24 cellular contexts compared by ENCODE assay signal in genomic region chr5:177359860-177360259, GRCh38. TPM values are rescaled to one million over a fixed set of nuclear protein-coding genes. Genes with fewer than 3 reads are reported as not detected.
DNase-seq lines count a peak whose midpoint lies in the region; ATAC-seq and TF ChIP-seq lines count a peak whose summit lies in the region.
"Had no signal": no experiment of that assay in that cellular context is flagged by ENCODE, and none has a peak within 500 bp of the region (broad histone marks: within the 10 kb centered on the region; RNA-seq: fewer than 3 reads in every experiment).

No MANE protein-coding gene starts in this region.

- in situ Hi-C loops in IMR-90 (cut with MboI; ENCODE audit: low sequenced_read_pairs) = no loop called here

- no peaks in the 10 kb centered on the region for H3K27me3 Mint-ChIP-seq in T-helper 2 cell treated with Interferon-gamma antibody and Interleukin-4, amounts not matched to agents 5 μg/mL and 100 μg/mL, for 36 hours (ENCODE audit: low read depth)
- H3K27me3 Mint-ChIP-seq in activated T-helper 2 cell treated with anti-CD3 and anti-CD28 coated beads, Interferon-gamma antibody, Interleukin-2, Interleukin-4, amounts not matched to agents 10 μg/mL and 5 μg/mL and 100 μg/mL, durations not matched to agents 14 hours and 24 hours and 36 hours (ENCODE audit: low read depth) = no peaks in the 10 kb centered on the region
- no peaks in the 10 kb centered on the region for H3K27me3 Mint-ChIP-seq in naive thymus-derived CD8-positive, alpha-beta T cell

- no CpG with 5 or more reads among the region's 3 CpGs for WGBS in IMR-90 (ENCODE audit: extremely low coverage in 2 of 2, insufficient read length in 1 of 2), 2 experiments

- dilution Hi-C loops in IMR-90 (cut with HindIII; ENCODE audit: low sequenced_read_pairs, unreplicated experiment) = no loop called here

- H4K20me1 ChIP-seq in IMR-90 (ENCODE audit: insufficient read depth, low read length) = no peaks in the 10 kb centered on the region

- no peak overlapping the region for H2BK20ac ChIP-seq in IMR-90 (ENCODE audit: low read depth, low read length)

- no peak overlapping the region for H2BK120ac ChIP-seq in IMR-90 (ENCODE audit: low read depth, low read length)

- H3K9me1 ChIP-seq in IMR-90 (ENCODE audit: insufficient read depth, low read length) = no peaks in the 10 kb centered on the region

- peaks cover 2% of the 10 kb centered on the region; the same call in 1 of the 2 replicates for H3K9me3 ChIP-seq in IMR-90 (ENCODE audit: control insufficient read depth, insufficient read depth, low read length)

- TF ChIP-seq RAD21 in IMR-90 (IDR thresholded peaks at IDR 0.05; ENCODE audit: low read length) = no peak

- DNase-seq in T-helper 2 cell treated with Interferon-gamma antibody and Interleukin-4, amounts not matched to agents 5 μg/mL and 100 μg/mL, for 36 hours (ENCODE audit: low spot score) = no peak
- DNase-seq in T-helper 2 cell (no peak), IMR-90 (no peak), cortex of kidney (lab: John Stamatoyannopoulos, UW) (no peak), T-helper 9 cell (no peak)
- DNase-seq in activated T-helper 2 cell treated with anti-CD3 and anti-CD28 coated beads, Interferon-gamma antibody, Interleukin-2, Interleukin-4, amounts not matched to agents 10 μg/mL and 5 μg/mL and 100 μg/mL, durations not matched to agents 14 hours and 24 hours and 36 hours (ENCODE audit: low spot score) = no peak
- no peak for DNase-seq in naive thymus-derived CD8-positive, alpha-beta T cell
- no peak for DNase-seq in stimulated activated CD4-positive, alpha-beta T cell treated with anti-CD3 and anti-CD28 coated beads, Interleukin-4, amount 100 ng/mL, for 4 hours
- DNase-seq: 8988T; amniotic stem cell; DMS79 treated with DMSO at 0.1 percent for 48 hours; left ventricle myocardium superior; NCI-H2029; NCI-H510A; PC-9; spleen; stimulated activated naive CD4-positive, alpha-beta T cell had no signal

- peaks cover 25% of the 10 kb centered on the region for H3K27me3 ChIP-seq in IMR-90 (ENCODE audit: control insufficient read depth, insufficient read depth, low read length)
- H3K27me3 ChIP-seq: spleen had no signal

- POLR2A ChIA-PET in IMR-90 (lab: Charles Lee; ENCODE audit: unreplicated experiment) = interaction anchor here (1.4 kb wide), 1 partner anchor 8 kb away, joined by 4 read pairs; no protein-coding TSS in a partner anchor
- POLR2A ChIA-PET in naive thymus-derived CD8-positive, alpha-beta T cell (lab: Charles Lee) = interaction anchor here (3.2 to 12.6 kb wide), 2 partner anchors 8 to 9 kb away, joined by 27 to 247 read pairs; partner anchors contain the start of gene LMAN2

- TF ChIP-seq CTCF in IMR-90 (conservative IDR thresholded peaks at IDR 0.05; ENCODE audit: low read depth, low read length) = no peak

- H3K4me1 Mint-ChIP-seq in T-helper 2 cell treated with Interferon-gamma antibody and Interleukin-4, amounts not matched to agents 5 μg/mL and 100 μg/mL, for 36 hours (ENCODE audit: low read depth) = peaks cover 67% of the 10 kb centered on the region
- peaks cover 62% of the 10 kb centered on the region for H3K4me1 Mint-ChIP-seq in activated T-helper 2 cell treated with anti-CD3 and anti-CD28 coated beads, Interferon-gamma antibody, Interleukin-2, Interleukin-4, amounts not matched to agents 10 μg/mL and 5 μg/mL and 100 μg/mL, durations not matched to agents 14 hours and 24 hours and 36 hours (ENCODE audit: low read depth)
- peaks cover 45 to 92% (median 89%) of the 10 kb centered on the region in 4 donors for H3K4me1 Mint-ChIP-seq in naive thymus-derived CD8-positive, alpha-beta T cell

- H2BK5ac ChIP-seq in IMR-90 (ENCODE audit: low read depth, low read length, poor library complexity, severe bottlenecking) = no peak overlapping the region

- H3K56ac ChIP-seq in IMR-90 (ENCODE audit: extremely low read depth, insufficient read depth, low read length) = no peak overlapping the region

- H4K5ac ChIP-seq in IMR-90 (ENCODE audit: low read depth, low read length) = no peak overlapping the region

- intact Hi-C loops in IMR-90 (cut with micrococcal nuclease) = no loop called here
- intact Hi-C loops in activated T-helper 2 cell treated with anti-CD3 and anti-CD28 coated beads, Interferon-gamma antibody, Interleukin-2, Interleukin-4, amounts not matched to agents 10 μg/mL and 5 μg/mL and 100 μg/mL, durations not matched to agents 14 hours and 24 hours and 36 hours (cut with micrococcal nuclease) = loop anchor here (5.0 kb wide), 2 partner anchors 42 to 48 kb away; partner anchors contain the start of genes MXD3 and PFN3

- no peak overlapping the region for H3K4me2 ChIP-seq in IMR-90 (ENCODE audit: low read depth, low read length)
- H3K4me2 ChIP-seq: PC-9 had no signal

- H2AK9ac ChIP-seq in IMR-90 (replicated peaks; ENCODE audit: low read depth, low read length, poor library complexity) = peak overlapping the region; percentile 15

- H4K91ac ChIP-seq in IMR-90 (ENCODE audit: insufficient read depth, low read depth, low read length) = no peak overlapping the region

- H3K4ac ChIP-seq in IMR-90 (ENCODE audit: low read depth, low read length) = no peak overlapping the region

- no peak for ATAC-seq in IMR-90 (ENCODE audit: low read depth)
- no peak for ATAC-seq in naive thymus-derived CD8-positive, alpha-beta T cell

- H3K36me3 Mint-ChIP-seq in T-helper 2 cell treated with Interferon-gamma antibody and Interleukin-4, amounts not matched to agents 5 μg/mL and 100 μg/mL, for 36 hours (ENCODE audit: low read depth) = peaks cover 42% of the 10 kb centered on the region
- H3K36me3 Mint-ChIP-seq in activated T-helper 2 cell treated with anti-CD3 and anti-CD28 coated beads, Interferon-gamma antibody, Interleukin-2, Interleukin-4, amounts not matched to agents 10 μg/mL and 5 μg/mL and 100 μg/mL, durations not matched to agents 14 hours and 24 hours and 36 hours (ENCODE audit: low read depth) = peaks cover 17% of the 10 kb centered on the region
- H3K36me3 Mint-ChIP-seq in naive thymus-derived CD8-positive, alpha-beta T cell = peaks cover 0 to 21% (median 1%) of the 10 kb centered on the region in 3 donors

- TF ChIP-seq POLR2A in IMR-90 (IDR thresholded peaks at IDR 0.05; ENCODE audit: low read depth, low read length) = no peak

- no peak overlapping the region for H3K27ac ChIP-seq in IMR-90 (ENCODE audit: insufficient read depth, low read length)
- H3K27ac ChIP-seq: C4-2B, PC-9, SK-N-MC had no signal

- H3K18ac ChIP-seq in IMR-90 (ENCODE audit: low read depth, low read length) = no peak overlapping the region

- no peak overlapping the region for H3K14ac ChIP-seq in IMR-90 (replicated peaks; ENCODE audit: low read depth, low read length)

- H4K8ac ChIP-seq in IMR-90 (ENCODE audit: low read depth in 2 of 2, low read length in 2 of 2) = no peak overlapping the region

- H2AK5ac ChIP-seq in IMR-90 (ENCODE audit: low read depth, low read length) = no peak overlapping the region

- no TSS peak for BruUV-seq in IMR-90 (replicated peaks; lab: Mats Ljungman, UMichigan)

- no peak overlapping the region for H3K23ac ChIP-seq in IMR-90 (ENCODE audit: low read depth, low read length)

- no peak overlapping the region for H2AFZ ChIP-seq in IMR-90 (replicated peaks; ENCODE audit: low read length, poor library complexity)
- H2AFZ ChIP-seq: PC-9 had no signal

- no peaks in the 10 kb centered on the region for H3K79me1 ChIP-seq in IMR-90 (ENCODE audit: low read depth in 1 of 2, low read length in 2 of 2)

- H3K27ac Mint-ChIP-seq in T-helper 2 cell treated with Interferon-gamma antibody and Interleukin-4, amounts not matched to agents 5 μg/mL and 100 μg/mL, for 36 hours = no peak overlapping the region
- no peak overlapping the region for H3K27ac Mint-ChIP-seq in activated T-helper 2 cell treated with anti-CD3 and anti-CD28 coated beads, Interferon-gamma antibody, Interleukin-2, Interleukin-4, amounts not matched to agents 10 μg/mL and 5 μg/mL and 100 μg/mL, durations not matched to agents 14 hours and 24 hours and 36 hours
- peak overlapping the region; percentile 91 to 99 (median 95) for H3K27ac Mint-ChIP-seq in naive thymus-derived CD8-positive, alpha-beta T cell

- H3K9ac ChIP-seq in IMR-90 (ENCODE audit: low read depth, low read length) = no peak overlapping the region

- CTCF ChIA-PET in IMR-90 (lab: Yijun Ruan, JAX) = no interaction called here

- peaks cover 11% of the 10 kb centered on the region for H3K9me3 Mint-ChIP-seq in T-helper 2 cell treated with Interferon-gamma antibody and Interleukin-4, amounts not matched to agents 5 μg/mL and 100 μg/mL, for 36 hours
- peaks cover 8% of the 10 kb centered on the region for H3K9me3 Mint-ChIP-seq in activated T-helper 2 cell treated with anti-CD3 and anti-CD28 coated beads, Interferon-gamma antibody, Interleukin-2, Interleukin-4, amounts not matched to agents 10 μg/mL and 5 μg/mL and 100 μg/mL, durations not matched to agents 14 hours and 24 hours and 36 hours
- H3K9me3 Mint-ChIP-seq in naive thymus-derived CD8-positive, alpha-beta T cell = peaks cover 0 to 2% (median 0%) of the 10 kb centered on the region in 9 donors

- no peaks in the 10 kb centered on the region for H3K36me3 ChIP-seq in IMR-90 (ENCODE audit: control insufficient read depth, insufficient read depth, low read length)

- no peaks in the 10 kb centered on the region for H3K4me1 ChIP-seq in IMR-90 (ENCODE audit: control insufficient read depth, insufficient read depth, low read length)

- H3K4me3 ChIP-seq in IMR-90 (ENCODE audit: insufficient read depth, low read depth, low read length) = no peak overlapping the region
- H3K4me3 ChIP-seq: PC-9, SK-N-MC had no signal

- no peak overlapping the region for H2BK15ac ChIP-seq in IMR-90 (ENCODE audit: low read depth, low read length)

- H3K4me3 Mint-ChIP-seq in T-helper 2 cell treated with Interferon-gamma antibody and Interleukin-4, amounts not matched to agents 5 μg/mL and 100 μg/mL, for 36 hours = peak overlapping the region; percentile 84
- peak overlapping the region; percentile 69 for H3K4me3 Mint-ChIP-seq in activated T-helper 2 cell treated with anti-CD3 and anti-CD28 coated beads, Interferon-gamma antibody, Interleukin-2, Interleukin-4, amounts not matched to agents 10 μg/mL and 5 μg/mL and 100 μg/mL, durations not matched to agents 14 hours and 24 hours and 36 hours (ENCODE audit: low read depth)
- peak overlapping the region; percentile 81 to 98 (median 86) for H3K4me3 Mint-ChIP-seq in naive thymus-derived CD8-positive, alpha-beta T cell

RNA-seq across cellular contexts. Expression of gene RGS14, which starts 2.1 kb away (rescaled TPM):
- total RNA-seq in IMR-90 (2012; rRNA removed) = 1.1 TPM in 2 replicates
- 6.5 and 7.6 TPM in 2 replicates for polyA plus RNA-seq in IMR-90 (2012; rRNA removed)
- 8.3 and 12.9 TPM in 2 replicates for polyA plus RNA-seq in IMR-90 (2012; cell fraction: cytosol; rRNA removed)
- 12.4 and 21.2 TPM in 2 replicates for polyA plus RNA-seq in IMR-90 (2012; cell fraction: nucleus; rRNA removed; ENCODE audit: low replicate concordance)
- 36.2 and 40.5 TPM in 2 replicates for total RNA-seq in activated T-helper 2 cell treated with anti-CD3 and anti-CD28 coated beads, Interferon-gamma antibody, Interleukin-2, Interleukin-4, amounts not matched to agents 10 μg/mL and 5 μg/mL and 100 μg/mL, durations not matched to agents 14 hours and 24 hours and 36 hours
- 100 to 1,000 TPM; 117 to 122 TPM for total RNA-seq in naive thymus-derived CD8-positive, alpha-beta T cell
- polyA plus RNA-seq in naive thymus-derived CD8-positive, alpha-beta T cell = 10 to 100 TPM; 40.9 to 89.3 (median 45.9) TPM

RNA-seq across cellular contexts. Expression of gene LMAN2, which starts 8.4 kb away (rescaled TPM):
- 164 and 303 TPM in 2 replicates for total RNA-seq in IMR-90 (2012; rRNA removed)
- 251 and 253 TPM in 2 replicates for polyA plus RNA-seq in IMR-90 (2012; rRNA removed)
- polyA plus RNA-seq in IMR-90 (2012; cell fraction: cytosol; rRNA removed) = 241 and 386 TPM in 2 replicates
- polyA plus RNA-seq in IMR-90 (2012; cell fraction: nucleus; rRNA removed; ENCODE audit: low replicate concordance) = 123 and 180 TPM in 2 replicates
- total RNA-seq in activated T-helper 2 cell treated with anti-CD3 and anti-CD28 coated beads, Interferon-gamma antibody, Interleukin-2, Interleukin-4, amounts not matched to agents 10 μg/mL and 5 μg/mL and 100 μg/mL, durations not matched to agents 14 hours and 24 hours and 36 hours = 130 and 137 TPM in 2 replicates
- 10 to 100 TPM; 77.1 to 89.0 TPM for total RNA-seq in naive thymus-derived CD8-positive, alpha-beta T cell
- polyA plus RNA-seq in naive thymus-derived CD8-positive, alpha-beta T cell = 100 to 1,000 TPM; 212 to 243 (median 242) TPM

RNA-seq across cellular contexts. Expression of gene SLC34A1, which starts 24.4 kb away (rescaled TPM):
- not detected in 2 replicates for total RNA-seq in IMR-90 (2012; rRNA removed)
- polyA plus RNA-seq in IMR-90 (2012; rRNA removed) = not detected in 2 replicates
- polyA plus RNA-seq in IMR-90 (2012; cell fraction: cytosol; rRNA removed) = 0.01 TPM in 1 of 2 replicates, not detected in the other
- 0.02 and 0.05 TPM in 2 replicates for polyA plus RNA-seq in IMR-90 (2012; cell fraction: nucleus; rRNA removed; ENCODE audit: low replicate concordance)
- total RNA-seq in activated T-helper 2 cell treated with anti-CD3 and anti-CD28 coated beads, Interferon-gamma antibody, Interleukin-2, Interleukin-4, amounts not matched to agents 10 μg/mL and 5 μg/mL and 100 μg/mL, durations not matched to agents 14 hours and 24 hours and 36 hours = not detected in 2 replicates
- total RNA-seq in naive thymus-derived CD8-positive, alpha-beta T cell = under 1 TPM; 0.16 to 0.25 TPM
- polyA plus RNA-seq in naive thymus-derived CD8-positive, alpha-beta T cell = not detected
- total RNA-seq: cerebellum, endothelial cell of umbilical vein, frontal cortex, left ventricle myocardium superior, pulmonary artery endothelial cell, urinary bladder had no signal
- polyA plus RNA-seq: endothelial cell of umbilical vein had no signal

RNA-seq across cellular contexts. Expression of gene PFN3, which starts 40.6 kb away (rescaled TPM):
- not detected in 2 replicates for total RNA-seq in IMR-90 (2012; rRNA removed)
- not detected in 2 replicates for polyA plus RNA-seq in IMR-90 (2012; rRNA removed)
- not detected in 2 replicates for polyA plus RNA-seq in IMR-90 (2012; cell fraction: cytosol; rRNA removed)
- polyA plus RNA-seq in IMR-90 (2012; cell fraction: nucleus; rRNA removed; ENCODE audit: low replicate concordance) = not detected in 2 replicates
- total RNA-seq in activated T-helper 2 cell treated with anti-CD3 and anti-CD28 coated beads, Interferon-gamma antibody, Interleukin-2, Interleukin-4, amounts not matched to agents 10 μg/mL and 5 μg/mL and 100 μg/mL, durations not matched to agents 14 hours and 24 hours and 36 hours = not detected in 2 replicates
- not detected for total RNA-seq in naive thymus-derived CD8-positive, alpha-beta T cell
- not detected for polyA plus RNA-seq in naive thymus-derived CD8-positive, alpha-beta T cell
- total RNA-seq: cerebellum, endothelial cell of umbilical vein, left ventricle myocardium superior, PC-9, pulmonary artery endothelial cell, spleen, urinary bladder had no signal
- polyA plus RNA-seq: endothelial cell of umbilical vein, spleen, urinary bladder had no signal

RNA-seq across cellular contexts. Expression of gene MXD3, which starts 48.2 kb away (rescaled TPM):
- 5.6 and 7.3 TPM in 2 replicates for total RNA-seq in IMR-90 (2012; rRNA removed)
- polyA plus RNA-seq in IMR-90 (2012; rRNA removed) = 12.9 and 14.5 TPM in 2 replicates
- polyA plus RNA-seq in IMR-90 (2012; cell fraction: cytosol; rRNA removed) = 12.4 and 23.8 TPM in 2 replicates
- 46.2 and 104 TPM in 2 replicates for polyA plus RNA-seq in IMR-90 (2012; cell fraction: nucleus; rRNA removed; ENCODE audit: low replicate concordance)
- 12.8 and 13.9 TPM in 2 replicates for total RNA-seq in activated T-helper 2 cell treated with anti-CD3 and anti-CD28 coated beads, Interferon-gamma antibody, Interleukin-2, Interleukin-4, amounts not matched to agents 10 μg/mL and 5 μg/mL and 100 μg/mL, durations not matched to agents 14 hours and 24 hours and 36 hours
- total RNA-seq in naive thymus-derived CD8-positive, alpha-beta T cell = 10 to 100 TPM; 13.6 to 18.1 TPM
- 1 to 10 TPM in 1 of 3 donors, under 1 TPM in 2; 0.07 to 1.1 (median 0.44) TPM for polyA plus RNA-seq in naive thymus-derived CD8-positive, alpha-beta T cell

Comparison
In these comparisons a context has a peak if more than half of its experiments do, and no peak if none do; other contexts are left out.
1. H3K27ac Mint-ChIP-seq: peak in naive thymus-derived CD8-positive, alpha-beta T cell (10 of 10); none in T-helper 2 cell treated with Interferon-gamma antibody and Interleukin-4, amounts not matched to agents 5 μg/mL and 100 μg/mL, for 36 hours (single experiment) and activated T-helper 2 cell treated with anti-CD3 and anti-CD28 coated beads, Interferon-gamma antibody, Interleukin-2, Interleukin-4, amounts not matched to agents 10 μg/mL and 5 μg/mL and 100 μg/mL, durations not matched to agents 14 hours and 24 hours and 36 hours (single experiment).
2. RNA of gene RGS14, which starts 2.1 kb away (total RNA-seq): 117 to 122 TPM in naive thymus-derived CD8-positive, alpha-beta T cell and 36.2 to 40.5 TPM in activated T-helper 2 cell treated with anti-CD3 and anti-CD28 coated beads, Interferon-gamma antibody, Interleukin-2, Interleukin-4, amounts not matched to agents 10 μg/mL and 5 μg/mL and 100 μg/mL, durations not matched to agents 14 hours and 24 hours and 36 hours; 1.1 TPM in IMR-90; every median in the first group is over 10 times any median in the second.
3. Peak in every context shown above with its lines, with median percentiles within 50 percentile points of each other: H3K4me3 Mint-ChIP-seq.